In genomic region chr20:62719250-62719945, GRCh38 we compare ENCODE assay signal across 35 cellular contexts. TPM values are rescaled to one million over a fixed set of nuclear protein-coding genes. Genes with fewer than 3 reads are reported as not detected.
"Had no signal": no experiment of that assay in that cellular context is flagged by ENCODE, and none has a peak within 500 bp of the region (broad histone marks: within the 10 kb centered on the region; RNA-seq: fewer than 3 reads in every experiment).

No MANE protein-coding gene starts in this region.

- H3K4me1 ChIP-seq: breast epithelium, colonic mucosa, uterus had no signal

- H2AFZ ChIP-seq: hepatocyte had no signal

- H3K27ac Mint-ChIP-seq: activated CD4-positive, alpha-beta memory T cell treated with anti-CD3 and anti-CD28 coated beads for 36 hours; activated naive CD8-positive, alpha-beta T cell treated with anti-CD3 and anti-CD28 coated beads, Interleukin-2, amount 50 U/mL, for 24 hours; activated T-helper 1 cell treated with anti-CD3 and anti-CD28 coated beads, Interleukin-12 subunit alpha, Interleukin-12 subunit beta, Interleukin-2, Interleukin-4 antibody, amounts not matched to agents 30 ng/mL and 10 ng/mL and 1 ng/mL, durations not matched to agents 14 hours and 24 hours and 36 hours; effector memory CD8-positive, alpha-beta T cell; natural killer cell treated with Interleukin-12 subunit alpha and Interleukin-12 subunit beta and Interleukin-15 and Interleukin-18, amount 100 ng/mL, for 72 hours; stimulated activated naive CD8-positive, alpha-beta T cell treated with anti-CD3 and anti-CD28 coated beads, Interleukin-15, Interleukin-2, amounts not matched to agents 100 ng/mL and 50 ng/mL, for 24 hours had no signal

- H3K27me3 ChIP-seq: colonic mucosa, hepatocyte, sigmoid colon, uterus had no signal

- H3K27me3 Mint-ChIP-seq: central memory CD8-positive, alpha-beta T cell had no signal

- H3K4me2 ChIP-seq: hepatocyte had no signal

- DNase-seq: activated CD4-positive, alpha-beta memory T cell treated with anti-CD3 and anti-CD28 coated beads for 36 hours; activated CD4-positive, alpha-beta T cell treated with anti-CD3 and anti-CD28 coated beads for 48 hours; activated CD8-positive, alpha-beta memory T cell treated with anti-CD3 and anti-CD28 coated beads, Interleukin-2, amount 50 U/mL, for 4 hours; activated effector memory CD4-positive, alpha-beta T cell treated with anti-CD3 and anti-CD28 coated beads, Interleukin-2, amount 50 U/mL, for 16 hours; activated naive CD4-positive, alpha-beta T cell treated with anti-CD3 and anti-CD28 coated beads, Interleukin-2, amount 50 U/mL, for 16 hours; activated naive CD8-positive, alpha-beta T cell treated with anti-CD3 and anti-CD28 coated beads, Interleukin-2, amount 50 U/mL, for 24 hours; activated T-cell treated with anti-CD3 and anti-CD28 coated beads, Interleukin-2, amount 50 U/mL, for 1 hour; amygdala; colonic mucosa; dorsolateral prefrontal cortex; effector memory CD8-positive, alpha-beta T cell; erythroblast; islet precursor cell; left cardiac atrium; left ventricle myocardium superior; mucosa of descending colon; retina; sigmoid colon; small intestine; stimulated activated CD4-positive, alpha-beta T cell treated with anti-CD3 and anti-CD28 coated beads, Interleukin-4, amount 100 ng/mL, for 24 hours; trophoblast cell; uterus had no signal

- FAIRE-seq: small intestine had no signal

- H3K27ac ChIP-seq: breast epithelium, colonic mucosa, dorsolateral prefrontal cortex, gastroesophageal sphincter, hepatocyte, thoracic aorta, uterus, VCaP had no signal

- H3K36me3 Mint-ChIP-seq: stimulated activated effector memory CD8-positive, alpha-beta T cell treated with anti-CD3 and anti-CD28 coated beads, Interleukin-12 subunit alpha, Interleukin-12 subunit beta, amount 100 ng/mL, for 72 hours had no signal

- H3K9me3 ChIP-seq: colonic mucosa, mucosa of descending colon, uterus had no signal

- H3K4me3 Mint-ChIP-seq: activated CD4-positive, alpha-beta memory T cell treated with anti-CD3 and anti-CD28 coated beads for 36 hours; activated naive CD8-positive, alpha-beta T cell treated with anti-CD3 and anti-CD28 coated beads, Interleukin-2, amount 50 U/mL, for 24 hours; activated T-helper 1 cell treated with anti-CD3 and anti-CD28 coated beads, Interleukin-12 subunit alpha, Interleukin-12 subunit beta, Interleukin-2, Interleukin-4 antibody, amounts not matched to agents 30 ng/mL and 10 ng/mL and 1 ng/mL, durations not matched to agents 14 hours and 24 hours and 36 hours; central memory CD8-positive, alpha-beta T cell; effector memory CD8-positive, alpha-beta T cell; natural killer cell treated with Interleukin-12 subunit alpha and Interleukin-12 subunit beta and Interleukin-15 and Interleukin-18, amount 100 ng/mL, for 72 hours; stimulated activated effector memory CD8-positive, alpha-beta T cell treated with anti-CD3 and anti-CD28 coated beads, Interleukin-12 subunit alpha, Interleukin-12 subunit beta, amount 100 ng/mL, for 72 hours; stimulated activated naive CD8-positive, alpha-beta T cell treated with anti-CD3 and anti-CD28 coated beads, Interleukin-15, Interleukin-2, amounts not matched to agents 100 ng/mL and 50 ng/mL, for 24 hours had no signal

- H3K36me3 ChIP-seq: breast epithelium, colonic mucosa, gastroesophageal sphincter, sigmoid colon, thoracic aorta, uterus had no signal

- ATAC-seq: activated naive CD8-positive, alpha-beta T cell treated with anti-CD3 and anti-CD28 coated beads, Interleukin-2, amount 50 U/mL, for 24 hours; effector memory CD8-positive, alpha-beta T cell; gastroesophageal sphincter; left cardiac atrium; left ventricle myocardium superior; mucosa of descending colon; natural killer cell treated with Interleukin-12 subunit alpha and Interleukin-12 subunit beta and Interleukin-15 and Interleukin-18, amount 100 ng/mL, for 72 hours; stimulated activated effector memory CD8-positive, alpha-beta T cell treated with anti-CD3 and anti-CD28 coated beads, Interleukin-12 subunit alpha, Interleukin-12 subunit beta, amount 100 ng/mL, for 72 hours had no signal

- H3K79me2 ChIP-seq: hepatocyte had no signal

- H3K4me3 ChIP-seq: breast epithelium, colonic mucosa, dorsolateral prefrontal cortex, gastroesophageal sphincter, hepatocyte, mucosa of descending colon, sigmoid colon, thoracic aorta, uterus had no signal

RNA-seq across cellular contexts. Expression of gene NTSR1, which starts 10.8 kb away (rescaled TPM):
- total RNA-seq: activated CD4-positive, alpha-beta memory T cell treated with anti-CD3 and anti-CD28 coated beads for 36 hours; activated CD8-positive, alpha-beta memory T cell treated with anti-CD3 and anti-CD28 coated beads for 36 hours; activated T-helper 1 cell treated with anti-CD3 and anti-CD28 coated beads, Interleukin-12 subunit alpha, Interleukin-12 subunit beta, Interleukin-2, Interleukin-4 antibody, amounts not matched to agents 30 ng/mL and 10 ng/mL and 1 ng/mL, durations not matched to agents 14 hours and 24 hours and 36 hours; left cardiac atrium; left ventricle myocardium superior; mesenteric fat pad; myocyte; natural killer cell treated with Interleukin-12 subunit alpha and Interleukin-12 subunit beta and Interleukin-15 and Interleukin-18, amount 100 ng/mL, for 72 hours; thoracic aorta; uterus had no signal
- polyA plus RNA-seq: hepatocyte had no signal
